21 cellular contexts compared by ENCODE assay signal in the genomic region with DNA sequence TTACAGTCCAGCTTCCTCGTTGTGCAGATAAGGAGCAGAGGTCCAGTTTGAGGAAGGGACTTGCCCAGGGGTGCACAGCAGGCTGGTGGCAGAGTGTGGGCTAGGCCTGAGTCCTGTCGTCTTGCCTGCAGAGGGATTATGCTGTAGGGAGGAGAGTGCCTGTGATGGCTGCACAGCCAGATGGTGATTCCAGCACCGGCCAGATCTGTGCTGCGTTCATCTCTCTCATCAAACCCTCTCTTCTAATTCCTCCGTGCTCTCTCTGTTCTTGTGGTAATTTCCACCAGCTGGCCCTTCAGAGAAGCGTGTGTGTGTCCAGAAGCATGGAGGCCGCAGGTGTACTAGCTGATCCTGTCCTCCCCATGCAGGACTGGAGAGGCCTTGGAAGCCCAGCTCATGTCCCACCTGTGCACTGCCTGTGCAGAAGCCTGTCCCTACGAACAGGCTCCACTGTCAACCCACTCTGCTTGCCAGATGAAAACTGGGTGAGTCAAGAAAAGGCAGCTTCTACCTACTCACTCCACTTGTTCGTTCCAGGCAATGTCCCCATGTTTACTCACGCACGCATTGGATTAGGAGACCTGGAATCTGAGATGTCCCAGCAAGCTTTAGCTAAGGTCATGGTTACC.
DNase-seq lines count a peak whose midpoint lies in the region; ATAC-seq and TF ChIP-seq lines count a peak whose summit lies in the region.
"Had no signal": no experiment of that assay in that cellular context is flagged by ENCODE, and none has a peak within 500 bp of the region (broad histone marks: within the 10 kb centered on the region; RNA-seq: fewer than 3 reads in every experiment).

No MANE protein-coding gene starts in this region.

- POLR2A ChIA-PET in naive thymus-derived CD4-positive, alpha-beta T cell (lab: Charles Lee), result no interaction called here

- H3K9me3 Mint-ChIP-seq in glutamatergic neuron (ENCODE audit: unreplicated experiment), result peaks cover 8% of the 10 kb centered on the region
- H3K9me3 Mint-ChIP-seq in naive thymus-derived CD4-positive, alpha-beta T cell, result peaks cover 0 to 6% (median 0%) of the 10 kb centered on the region in 11 donors

- H3K27ac ChIP-seq in WERI-Rb-1 (peak overlapping the region; percentile 79), temporal lobe (ENCODE audit: low read depth, low read length) (peak overlapping the region; percentile 28)
- no peak overlapping the region for H3K27ac ChIP-seq in naive thymus-derived CD4-positive, alpha-beta T cell (ENCODE audit: low read depth, low read length)

- ATAC-seq in naive thymus-derived CD4-positive, alpha-beta T cell, result no peak
- ATAC-seq: GM23338, HCT116, HepG2 had no signal

- H3K4me1 ChIP-seq in naive thymus-derived CD4-positive, alpha-beta T cell (ENCODE audit: control insufficient read depth in 2 of 2, insufficient read depth in 2 of 2, low read length in 2 of 2), result no peaks in the 10 kb centered on the region
- H3K4me1 ChIP-seq: BE2C had no signal

- peaks cover 2% of the 10 kb centered on the region for H3K27me3 Mint-ChIP-seq in glutamatergic neuron (ENCODE audit: unreplicated experiment)
- peaks cover 0 to 6% (median 0%) of the 10 kb centered on the region in 5 donors for H3K27me3 Mint-ChIP-seq in naive thymus-derived CD4-positive, alpha-beta T cell
- H3K27me3 Mint-ChIP-seq: CD4-positive, CD25-positive, alpha-beta regulatory T cell had no signal

- TF ChIP-seq CTCF in WERI-Rb-1 (IDR thresholded peaks at IDR 0.05; ENCODE audit: low read depth, low read length) (no peak), glutamatergic neuron (IDR thresholded peaks at IDR 0.05; ENCODE audit: partially characterized antibody, unreplicated experiment) (no peak)

- peak overlapping the region; percentile 48 for H3K27ac Mint-ChIP-seq in glutamatergic neuron (ENCODE audit: unreplicated experiment)
- H3K27ac Mint-ChIP-seq in naive thymus-derived CD4-positive, alpha-beta T cell, result no peak overlapping the region
- H3K27ac Mint-ChIP-seq: CD4-positive, CD25-positive, alpha-beta regulatory T cell; CD8-positive, alpha-beta memory T cell; GM23338; HFFc6 had no signal

- H3K4me3 Mint-ChIP-seq in glutamatergic neuron (ENCODE audit: unreplicated experiment), result no peak overlapping the region
- no peak overlapping the region for H3K4me3 Mint-ChIP-seq in naive thymus-derived CD4-positive, alpha-beta T cell
- H3K4me3 Mint-ChIP-seq: CD4-positive, CD25-positive, alpha-beta regulatory T cell; CD8-positive, alpha-beta memory T cell; GM23338; HFFc6 had no signal

- DNase-seq in NCI-H524 treated with DMSO at 0.1 percent for 48 hours (lab: John Stamatoyannopoulos, UW), result peak; percentile 84
- peak; percentile 84 for DNase-seq in WERI-Rb-1
- DNase-seq in glutamatergic neuron, result no peak
- DNase-seq in naive thymus-derived CD4-positive, alpha-beta T cell, result no peak
- no peak for DNase-seq in NCI-H146 (lab: John Stamatoyannopoulos, UW)
- DNase-seq in NCI-H2227 treated with DMSO at 0.1 percent for 48 hours (lab: John Stamatoyannopoulos, UW), result no peak
- DNase-seq: ACHN; BE2C; C1 segment of cervical spinal cord; CD4-positive, CD25-positive, alpha-beta regulatory T cell; CD8-positive, alpha-beta memory T cell; COR-L47; DMS 273 treated with DMSO at 0.1 percent for 48 hours; DMS53; DND-41; H7; HFFc6 had no signal

- no peaks in the 10 kb centered on the region for H3K36me3 Mint-ChIP-seq in glutamatergic neuron (ENCODE audit: unreplicated experiment)
- no peaks in the 10 kb centered on the region for H3K36me3 Mint-ChIP-seq in naive thymus-derived CD4-positive, alpha-beta T cell
- H3K36me3 Mint-ChIP-seq: CD4-positive, CD25-positive, alpha-beta regulatory T cell; CD8-positive, alpha-beta memory T cell had no signal

- CTCF ChIA-PET in naive thymus-derived CD4-positive, alpha-beta T cell (lab: Charles Lee), result no interaction called here

- H3K9me3 ChIP-seq in WERI-Rb-1 (ENCODE audit: severe bottlenecking), result no peaks in the 10 kb centered on the region
- H3K9me3 ChIP-seq in naive thymus-derived CD4-positive, alpha-beta T cell (ENCODE audit: control insufficient read depth in 2 of 3, low read length in 3 of 3), result no peaks in the 10 kb centered on the region

- H3K4me3 ChIP-seq in WERI-Rb-1 (ENCODE audit: low read depth, low read length), result no peak overlapping the region
- no peak overlapping the region for H3K4me3 ChIP-seq in naive thymus-derived CD4-positive, alpha-beta T cell (ENCODE audit: low read length)
- H3K4me3 ChIP-seq: GM23338 had no signal

- H3K4me1 Mint-ChIP-seq in glutamatergic neuron (ENCODE audit: low read depth, unreplicated experiment), result peaks cover 23% of the 10 kb centered on the region
- no peaks in the 10 kb centered on the region for H3K4me1 Mint-ChIP-seq in naive thymus-derived CD4-positive, alpha-beta T cell
- H3K4me1 Mint-ChIP-seq: CD8-positive, alpha-beta memory T cell had no signal

- no peaks in the 10 kb centered on the region for H3K36me3 ChIP-seq in WERI-Rb-1
- no peaks in the 10 kb centered on the region for H3K36me3 ChIP-seq in naive thymus-derived CD4-positive, alpha-beta T cell (ENCODE audit: control insufficient read depth in 2 of 3, insufficient read depth in 3 of 3, low read length in 3 of 3)
- H3K36me3 ChIP-seq: BE2C had no signal

- H3K27me3 ChIP-seq in WERI-Rb-1 (ENCODE audit: insufficient read depth, low read depth, severe bottlenecking), result no peaks in the 10 kb centered on the region
- H3K27me3 ChIP-seq in naive thymus-derived CD4-positive, alpha-beta T cell (ENCODE audit: control insufficient read depth in 2 of 2, insufficient read depth in 2 of 2, low read length in 2 of 2), result no peaks in the 10 kb centered on the region
- H3K27me3 ChIP-seq: BE2C had no signal

- intact Hi-C loops in naive thymus-derived CD4-positive, alpha-beta T cell (cut with micrococcal nuclease), result no loop called here

Comparison
In these comparisons a context has a peak if more than half of its experiments do, and no peak if none do; other contexts are left out.
1. DNase-seq: peak in NCI-H524 treated with DMSO at 0.1 percent for 48 hours (single experiment) and WERI-Rb-1 (single experiment); none in glutamatergic neuron (single experiment), naive thymus-derived CD4-positive, alpha-beta T cell (0 of 9), NCI-H146 (single experiment) and NCI-H2227 treated with DMSO at 0.1 percent for 48 hours (single experiment).